26 cellular contexts compared by ENCODE assay signal in genomic region chr11:111992456-111992855, GRCh38. TPM values are rescaled to one million over a fixed set of nuclear protein-coding genes. Genes with fewer than 3 reads are reported as not detected.
DNase-seq lines count a peak whose midpoint lies in the region; ATAC-seq, FAIRE-seq and TF ChIP-seq lines count a peak whose summit lies in the region.
"Had no signal": no experiment of that assay in that cellular context is flagged by ENCODE, and none has a peak within 500 bp of the region (broad histone marks: within the 10 kb centered on the region; RNA-seq: fewer than 3 reads in every experiment).

No MANE protein-coding gene starts in this region.

- peaks cover 20% of the 10 kb centered on the region for H3K36me3 Mint-ChIP-seq in chondrocyte (ENCODE audit: low read depth)
- no peaks in the 10 kb centered on the region for H3K36me3 Mint-ChIP-seq in T-helper 17 cell (ENCODE audit: low read depth)
- peaks cover 73% of the 10 kb centered on the region for H3K36me3 Mint-ChIP-seq in stimulated activated effector memory CD8-positive, alpha-beta T cell treated with anti-CD3 and anti-CD28 coated beads, Interleukin-12 subunit alpha, Interleukin-12 subunit beta, amount 100 ng/mL, for 72 hours

- no peaks in the 10 kb centered on the region for H3K9me3 Mint-ChIP-seq in chondrocyte (ENCODE audit: low read depth)
- H3K9me3 Mint-ChIP-seq in stimulated activated effector memory CD8-positive, alpha-beta T cell treated with anti-CD3 and anti-CD28 coated beads, Interleukin-12 subunit alpha, Interleukin-12 subunit beta, amount 100 ng/mL, for 72 hours = no peaks in the 10 kb centered on the region
- H3K9me3 Mint-ChIP-seq: CD4-positive, alpha-beta T cell; H9 had no signal

- H3K4me1 Mint-ChIP-seq in chondrocyte (ENCODE audit: low read depth) (peaks cover 10% of the 10 kb centered on the region), T-helper 17 cell (no peaks in the 10 kb centered on the region)
- H3K4me1 Mint-ChIP-seq in stimulated activated effector memory CD8-positive, alpha-beta T cell treated with anti-CD3 and anti-CD28 coated beads, Interleukin-12 subunit alpha, Interleukin-12 subunit beta, amount 100 ng/mL, for 72 hours = no peaks in the 10 kb centered on the region
- H3K4me1 Mint-ChIP-seq: H9 had no signal

- H3K4me1 ChIP-seq in heart right ventricle = peaks cover 3 to 44% (median 20%) of the 10 kb centered on the region in 9 donors
- peaks cover 4% of the 10 kb centered on the region; the same call in 1 of the 2 replicates for H3K4me1 ChIP-seq in BE2C

- TF ChIP-seq CTCF in heart right ventricle (IDR thresholded peaks at IDR 0.05) = no peak
- no peak for TF ChIP-seq CTCF in chondrocyte (IDR thresholded peaks at IDR 0.05)
- no peak for TF ChIP-seq CTCF in BE2C (IDR thresholded peaks at IDR 0.05; ENCODE audit: low read depth, low read length)

- H3K36me3 ChIP-seq in heart right ventricle (peaks cover 0 to 77% (median 28%) of the 10 kb centered on the region in 9 donors), BE2C (peaks cover 14% of the 10 kb centered on the region)
- H3K36me3 ChIP-seq: BLaER1 treated with 17β-estradiol and CSF1 and Interleukin-3, amounts not matched to agents 10 nM and 100 nM had no signal

- H3K4me3 ChIP-seq in heart right ventricle = no peak overlapping the region
- H3K4me3 ChIP-seq in BE2C (ENCODE audit: low read depth, low read length) = no peak overlapping the region
- H3K4me3 ChIP-seq: BLaER1 treated with 17β-estradiol and CSF1 and Interleukin-3, amounts not matched to agents 10 nM and 100 nM; GM23248 had no signal

- H3K27ac ChIP-seq in heart right ventricle = peak overlapping the region in 8 of 10 donors; percentile 20 to 76 (median 60)
- H3K27ac ChIP-seq: BLaER1 treated with 17β-estradiol and CSF1 and Interleukin-3, amounts not matched to agents 10 nM and 100 nM; GM23248 had no signal

- H3K27ac Mint-ChIP-seq in chondrocyte (ENCODE audit: unreplicated experiment) (no peak overlapping the region), T-helper 17 cell (no peak overlapping the region)
- no peak overlapping the region for H3K27ac Mint-ChIP-seq in stimulated activated effector memory CD8-positive, alpha-beta T cell treated with anti-CD3 and anti-CD28 coated beads, Interleukin-12 subunit alpha, Interleukin-12 subunit beta, amount 100 ng/mL, for 72 hours
- H3K27ac Mint-ChIP-seq: CD4-positive, alpha-beta T cell; H9 had no signal

- H3K27me3 ChIP-seq in heart right ventricle (no peaks in the 10 kb centered on the region), BE2C (no peaks in the 10 kb centered on the region)
- H3K27me3 ChIP-seq: BLaER1 treated with 17β-estradiol and CSF1 and Interleukin-3, amounts not matched to agents 10 nM and 100 nM had no signal

- H3K27me3 Mint-ChIP-seq in chondrocyte (ENCODE audit: low read depth) = no peaks in the 10 kb centered on the region
- H3K27me3 Mint-ChIP-seq in T-helper 17 cell = no peaks in the 10 kb centered on the region
- H3K27me3 Mint-ChIP-seq: CD4-positive, alpha-beta T cell had no signal

- no peaks in the 10 kb centered on the region for H3K9me3 ChIP-seq in heart right ventricle
- H3K9me3 ChIP-seq in T-helper 17 cell (ENCODE audit: control insufficient read depth, low read length, poor library complexity, severe bottlenecking) = no peaks in the 10 kb centered on the region
- no peaks in the 10 kb centered on the region for H3K9me3 ChIP-seq in BE2C

- intact Hi-C loops in heart right ventricle (cut with DNase I) = loop anchor here in 2 of 10 donors (5.0 kb wide), 2 partner anchors 60 to 110 kb away; no protein-coding TSS in a partner anchor

- WGBS in heart right ventricle, 2 donors = 26 to 35% methylated on average over 1 of the region's 1 CpG

- H3K4me3 Mint-ChIP-seq in chondrocyte (ENCODE audit: unreplicated experiment) (no peak overlapping the region), T-helper 17 cell (no peak overlapping the region)
- no peak overlapping the region for H3K4me3 Mint-ChIP-seq in stimulated activated effector memory CD8-positive, alpha-beta T cell treated with anti-CD3 and anti-CD28 coated beads, Interleukin-12 subunit alpha, Interleukin-12 subunit beta, amount 100 ng/mL, for 72 hours
- H3K4me3 Mint-ChIP-seq: CD4-positive, alpha-beta T cell; H9 had no signal

- DNase-seq in GM12892 (ENCODE audit: insufficient read length) = no peak
- peak; percentile 21 for DNase-seq in amniotic epithelial cell (ENCODE audit: low read depth)
- no peak for DNase-seq in heart right ventricle
- no peak for DNase-seq in chondrocyte (ENCODE audit: low spot score)
- DNase-seq in T-helper 17 cell = no peak
- DNase-seq in BE2C = no peak
- no peak for DNase-seq in stimulated activated effector memory CD8-positive, alpha-beta T cell treated with anti-CD3 and anti-CD28 coated beads, Interleukin-12 subunit alpha, Interleukin-12 subunit beta, amount 100 ng/mL, for 72 hours (ENCODE audit: low spot score in 2 of 2)
- DNase-seq: CD4-positive, alpha-beta T cell; GM23248; H9; Karpas-422; NCI-H1092; NCI-H1417 treated with DMSO at 0.1 percent for 48 hours; NCI-H187 treated with DMSO at 0.1 percent for 48 hours; NCI-H2171 treated with DMSO at 0.1 percent for 48 hours; NCI-H446 treated with DMSO at 0.1 percent for 48 hours; NCI-H526; NCI-H82; NK-92 treated with Interleukin-12 subunit alpha and Interleukin-12 subunit beta, amount 100 ng/mL, for 24 hours; PC-3; SHP77 had no signal

- TF ChIP-seq POLR2A in GM12892 (IDR thresholded peaks at IDR 0.05; ENCODE audit: low read depth, low read length) = no peak

- ATAC-seq in heart right ventricle (peak in 7 of 8 donors; percentile 38 to 76 (median 43)), T-helper 17 cell (no peak)
- ATAC-seq in stimulated activated effector memory CD8-positive, alpha-beta T cell treated with anti-CD3 and anti-CD28 coated beads, Interleukin-12 subunit alpha, Interleukin-12 subunit beta, amount 100 ng/mL, for 72 hours = no peak
- ATAC-seq: HepG2, PC-3 had no signal

- FAIRE-seq in GM12892 (lab: Jason Lieb, UNC) (peak; percentile 42), islet of Langerhans (lab: Jason Lieb, UNC) (peak; percentile 13)
- FAIRE-seq: D721Med, G401.6, HepG2 had no signal

RNA-seq across cellular contexts. Expression of gene DLAT, which starts 32.8 kb away (rescaled TPM):
- polyA plus RNA-seq in GM12892 (2012; ENCODE audit: missing spikeins) = 35.4 TPM
- total RNA-seq in heart right ventricle = 100 to 1,000 TPM; 128 to 191 (median 171) TPM
- polyA plus RNA-seq in heart right ventricle = 10 to 100 TPM; 27.4 to 46.4 TPM
- total RNA-seq in chondrocyte = 24.9 to 31.6 TPM (median 27.7 TPM) in 3 replicates
- total RNA-seq in T-helper 17 cell = 10 to 100 TPM; 13.8 to 16.1 TPM
- 57.2 TPM for polyA plus RNA-seq in BE2C (2012; ENCODE audit: insufficient read depth, insufficient read length, low read depth)

RNA-seq across cellular contexts. Expression of gene DIXDC1, which starts 55.3 kb away (rescaled TPM):
- polyA plus RNA-seq in GM12892 (2012; ENCODE audit: missing spikeins) = 1.7 TPM
- total RNA-seq in heart right ventricle = 10 to 100 TPM in 9 of 10 donors, 1 to 10 TPM in 1; 5.6 to 36.8 (median 28.6) TPM
- 1 to 10 TPM; 4.7 to 5.6 TPM for polyA plus RNA-seq in heart right ventricle
- total RNA-seq in chondrocyte = 28.0 to 41.9 TPM (median 29.6 TPM) in 3 replicates
- total RNA-seq in T-helper 17 cell = under 1 TPM; 0.42 to 0.96 TPM
- 10.6 TPM for polyA plus RNA-seq in BE2C (2012; ENCODE audit: insufficient read depth, insufficient read length, low read depth)

Comparison
In these comparisons a context has a peak if more than half of its experiments do, and no peak if none do; other contexts are left out.
1. ATAC-seq: peak in heart right ventricle (7 of 8); none in T-helper 17 cell (single experiment) and stimulated activated effector memory CD8-positive, alpha-beta T cell treated with anti-CD3 and anti-CD28 coated beads, Interleukin-12 subunit alpha, Interleukin-12 subunit beta, amount 100 ng/mL, for 72 hours (single experiment).